1 cellular context compared by ENCODE assay signal in genomic region chr4:26573389-26573794, GRCh38.
TF ChIP-seq lines count a peak whose summit lies in the region.

No MANE protein-coding gene starts in this region.

TF ChIP-seq in IMR-90, 13 proteins besides CTCF, POLR2A, EP300 and RAD21:
- TF ChIP-seq MAZ (IDR thresholded peaks at IDR 0.05; ENCODE audit: borderline replicate concordance, low read depth, low read length) (no peak), MAFK (IDR thresholded peaks at IDR 0.05; ENCODE audit: low read depth, low read length) (no peak), NFE2L2 (IDR thresholded peaks at IDR 0.05; ENCODE audit: low read depth, low read length) (no peak), FOS (IDR thresholded peaks at IDR 0.05; ENCODE audit: low read depth, low read length) (no peak), MXI1 (IDR thresholded peaks at IDR 0.05; ENCODE audit: borderline replicate concordance, low read depth, low read length) (no peak), CEBPB (IDR thresholded peaks at IDR 0.05; ENCODE audit: low read depth, low read length) (no peak), RFX5 (IDR thresholded peaks at IDR 0.05; ENCODE audit: low read depth, low read length) (no peak), ELK1 (IDR thresholded peaks at IDR 0.05; ENCODE audit: borderline replicate concordance, low read depth, low read length) (no peak), USF2 (IDR thresholded peaks at IDR 0.05; ENCODE audit: low read depth, low read length) (no peak), RCOR1 (IDR thresholded peaks at IDR 0.05; ENCODE audit: insufficient replicate concordance, low read length) (no peak), CHD1 (IDR thresholded peaks at IDR 0.05; ENCODE audit: low read depth, low read length) (no peak), BHLHE40 (IDR thresholded peaks at IDR 0.05; ENCODE audit: low read depth, low read length) (no peak), SMC3 (IDR thresholded peaks at IDR 0.05; ENCODE audit: low read depth, low read length) (no peak)
